In genomic region chr4:76969493-76969892, GRCh38 we compare ENCODE assay signal across 14 cellular contexts. TPM values are rescaled to one million over a fixed set of nuclear protein-coding genes. Genes with fewer than 3 reads are reported as not detected.
A peak's percentile ranks its signal among the peaks of the same experiment; 100 is the strongest.
DNase-seq lines count a peak whose midpoint lies in the region; ATAC-seq, FAIRE-seq and TF ChIP-seq lines count a peak whose summit lies in the region.
"Had no signal": no experiment of that assay in that cellular context is flagged by ENCODE, and none has a peak within 500 bp of the region (broad histone marks: within the 10 kb centered on the region; RNA-seq: fewer than 3 reads in every experiment).

No MANE protein-coding gene starts in this region.

- 29% methylated on average over 3 of the region's 3 CpGs for WGBS in A549 (ENCODE audit: missing lambda C conversion rate)

- H3K27me3 ChIP-seq in SJCRH30 = no peaks in the 10 kb centered on the region

- intact Hi-C loops in CD14-positive monocyte (cut with micrococcal nuclease) = no loop called here

- no peak overlapping the region for H3K27ac ChIP-seq in A549
- peak overlapping the region; percentile 79 for H3K27ac ChIP-seq in SJCRH30
- H3K27ac ChIP-seq in substantia nigra (ENCODE audit: low read depth, low read length, poor library complexity, severe bottlenecking) = no peak overlapping the region
- H3K27ac ChIP-seq: RWPE1 had no signal

- H3K4me1 ChIP-seq in A549 = peaks cover 13% of the 10 kb centered on the region; the same call in 2 of the 3 replicates
- H3K4me1 ChIP-seq in SJCRH30 = peaks cover 54% of the 10 kb centered on the region

- H3K9me3 ChIP-seq in A549 = no peaks in the 10 kb centered on the region
- no peaks in the 10 kb centered on the region for H3K9me3 ChIP-seq in SJCRH30 (replicated peaks)
- H3K9me3 ChIP-seq: HAP-1 had no signal

- no peak for TF ChIP-seq EP300 in A549 (IDR thresholded peaks at IDR 0.05)

- TF ChIP-seq POLR2A in A549 (IDR thresholded peaks at IDR 0.05; ENCODE audit: low read length) = no peak
- TF ChIP-seq POLR2A in GM12891 (IDR thresholded peaks at IDR 0.05; ENCODE audit: low read depth, low read length) = no peak

- peak overlapping the region; percentile 34; the same call in 2 of the 3 replicates for H3K4me2 ChIP-seq in A549

- DNase-seq in A549 (ENCODE audit: low read depth in 1 of 2, low spot score in 1 of 2) (no peak), DMS79 treated with DMSO at 0.1 percent for 48 hours (lab: John Stamatoyannopoulos, UW) (peak; percentile 85), SJCRH30 (peak in 1 of 2 experiments; percentile 71), nephron progenitor cell (no peak), GM12891 (ENCODE audit: insufficient read length, low spot score) (no peak), CD14-positive monocyte (ENCODE audit: low spot score) (no peak), substantia nigra (lab: John Stamatoyannopoulos, UW) (no peak)
- DNase-seq: ACHN; CD4-positive, alpha-beta memory T cell; NCI-H524; NK-92 treated with Interleukin-12 subunit alpha and Interleukin-12 subunit beta, amount 100 ng/mL, for 24 hours; OCI-M1 had no signal

- H3K9me3 Mint-ChIP-seq in nephron progenitor cell = peaks cover 26% of the 10 kb centered on the region
- H3K9me3 Mint-ChIP-seq in CD14-positive monocyte = no peaks in the 10 kb centered on the region
- H3K9me3 Mint-ChIP-seq: CD4-positive, alpha-beta memory T cell had no signal

- H3K4me3 Mint-ChIP-seq in nephron progenitor cell (peak overlapping the region; percentile 33), CD14-positive monocyte (no peak overlapping the region)
- H3K4me3 Mint-ChIP-seq: CD4-positive, alpha-beta memory T cell had no signal

- peaks cover 73% of the 10 kb centered on the region for H3K36me3 Mint-ChIP-seq in nephron progenitor cell (ENCODE audit: low read depth)
- H3K36me3 Mint-ChIP-seq in CD14-positive monocyte = no peaks in the 10 kb centered on the region
- H3K36me3 Mint-ChIP-seq: CD4-positive, alpha-beta memory T cell had no signal

- CTCF ChIA-PET in A549 (lab: Yijun Ruan, JAX) = interaction anchor here (1.4 kb wide), 1 partner anchor 12 kb away, joined by 3 read pairs; no protein-coding TSS in a partner anchor

- TF ChIP-seq CTCF in A549 (IDR thresholded peaks at IDR 0.05) (no peak), nephron progenitor cell (IDR thresholded peaks at IDR 0.05) (no peak), CD14-positive monocyte (IDR thresholded peaks at IDR 0.05) (no peak)

- POLR2A ChIA-PET in A549 (lab: Yijun Ruan, JAX) = no interaction called here

- no peak for FAIRE-seq in A549 (lab: Jason Lieb, UNC)
- no peak for FAIRE-seq in GM12891 (lab: Jason Lieb, UNC)

- TF ChIP-seq RAD21 in A549 (conservative IDR thresholded peaks at IDR 0.05 in 1 of 2, IDR thresholded peaks at IDR 0.05 in 1 of 2) = no peak

- no peaks in the 10 kb centered on the region for H3K27me3 Mint-ChIP-seq in nephron progenitor cell (ENCODE audit: low read depth, poor library complexity)
- no peaks in the 10 kb centered on the region for H3K27me3 Mint-ChIP-seq in CD14-positive monocyte (ENCODE audit: low read depth in 3 of 3)
- H3K27me3 Mint-ChIP-seq: CD4-positive, alpha-beta memory T cell had no signal

- no peak for ATAC-seq in A549

- H3K36me3 ChIP-seq in SJCRH30 = peaks cover 22% of the 10 kb centered on the region
- H3K36me3 ChIP-seq: HAP-1 had no signal

- H3K4me1 Mint-ChIP-seq in nephron progenitor cell (peaks cover 67% of the 10 kb centered on the region), CD14-positive monocyte (no peaks in the 10 kb centered on the region)

- peak overlapping the region; percentile 72 for H3K27ac Mint-ChIP-seq in nephron progenitor cell
- H3K27ac Mint-ChIP-seq in CD14-positive monocyte = no peak overlapping the region

- H3K4me3 ChIP-seq in A549 (no peak overlapping the region), SJCRH30 (no peak overlapping the region)
- H3K4me3 ChIP-seq: HAP-1 had no signal

TF ChIP-seq in A549, 52 proteins besides CTCF, POLR2A, EP300 and RAD21:
- no peak for TF ChIP-seq EHF (CRISPR knock-in tag; IDR thresholded peaks at IDR 0.05)
- no peak for TF ChIP-seq RFX5 (IDR thresholded peaks at IDR 0.05)
- no peak for TF ChIP-seq MAZ (IDR thresholded peaks at IDR 0.05; ENCODE audit: borderline replicate concordance, low read depth, low read length)
- no peak for TF ChIP-seq KDM1A (IDR thresholded peaks at IDR 0.05; ENCODE audit: low read depth)
- no peak for TF ChIP-seq MYC (IDR thresholded peaks at IDR 0.05; ENCODE audit: borderline replicate concordance, low read length)
- TF ChIP-seq, protein P1, sequence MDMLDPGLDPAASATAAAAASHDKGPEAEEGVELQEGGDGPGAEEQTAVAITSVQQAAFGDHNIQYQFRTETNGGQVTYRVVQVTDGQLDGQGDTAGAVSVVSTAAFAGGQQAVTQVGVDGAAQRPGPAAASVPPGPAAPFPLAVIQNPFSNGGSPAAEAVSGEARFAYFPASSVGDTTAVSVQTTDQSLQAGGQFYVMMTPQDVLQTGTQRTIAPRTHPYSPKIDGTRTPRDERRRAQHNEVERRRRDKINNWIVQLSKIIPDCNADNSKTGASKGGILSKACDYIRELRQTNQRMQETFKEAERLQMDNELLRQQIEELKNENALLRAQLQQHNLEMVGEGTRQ (IDR thresholded peaks at IDR 0.05) = no peak
- no peak for TF ChIP-seq HDAC2 (IDR thresholded peaks at IDR 0.05)
- no peak for TF ChIP-seq GATA3 (IDR thresholded peaks at IDR 0.05; ENCODE audit: borderline replicate concordance)
- no peak for TF ChIP-seq MAX (IDR thresholded peaks at IDR 0.05)
- no peak for TF ChIP-seq ZC3H11A (IDR thresholded peaks at IDR 0.05)
- TF ChIP-seq ESRRA (IDR thresholded peaks at IDR 0.05; ENCODE audit: borderline replicate concordance, low read length) = no peak
- no peak for TF ChIP-seq CHD2 (IDR thresholded peaks at IDR 0.05; ENCODE audit: low read length, partially characterized antibody)
- TF ChIP-seq HOXB5 (CRISPR knock-in tag; IDR thresholded peaks at IDR 0.05) = no peak
- no peak for TF ChIP-seq SMC3 (IDR thresholded peaks at IDR 0.05)

TF ChIP-seq in GM12891, 5 proteins besides CTCF, POLR2A, EP300 and RAD21:
- TF ChIP-seq PAX5 (IDR thresholded peaks at IDR 0.05; ENCODE audit: insufficient read depth, low read length, severe bottlenecking) (no peak), TAF1 (IDR thresholded peaks at IDR 0.05; ENCODE audit: low read depth, low read length) (no peak), POU2F2 (IDR thresholded peaks at IDR 0.05; ENCODE audit: low read depth, low read length) (no peak), POLR2AphosphoS5 (IDR thresholded peaks at IDR 0.05; ENCODE audit: low read depth, low read length) (no peak), SPI1 (IDR thresholded peaks at IDR 0.05; ENCODE audit: low read depth, low read length) (no peak)

RNA-seq across cellular contexts. Expression of gene SEPTIN11, which starts 19.9 kb away (rescaled TPM):
- polyA plus RNA-seq in A549 (2011; rRNA removed) (69.5 and 72.6 TPM in 2 replicates), A549 (2017; fragmentation: RNase III; extraction: RNeasy Plus Mini Kit Qiagen cat#74134 plus additional on column Dnase treatment) (40.2 to 42.3 TPM (median 40.4 TPM) in 3 replicates), CD14-positive monocyte (10 to 100 TPM in 1 of 2 donors, 1 to 10 TPM in 1; 8.8 to 14.8 TPM)
- polyA plus RNA-seq in A549 (2012; cell fraction: cytosol; rRNA removed) = 15.1 and 15.4 TPM in 2 replicates
- 4.9 and 8.1 TPM in 2 replicates for polyA plus RNA-seq in A549 (2012; cell fraction: nucleus; rRNA removed)
- polyA minus RNA-seq in A549 (2011; rRNA and poly(A)+ RNA removed) = 42.6 and 44.9 TPM in 2 replicates
- 281 and 294 TPM in 2 replicates for total RNA-seq in SJCRH30 (2014; rRNA removed; shearing (Covaris generic))
- 38.3 TPM for polyA plus RNA-seq in GM12891 (2012; ENCODE audit: low read depth, missing spikeins)
